Comparison of ENCODE assay signal across 3 cellular contexts in genomic region chr3:66196633-66197032, GRCh38.
TF ChIP-seq lines count a peak whose summit lies in the region.

No MANE protein-coding gene starts in this region.

TF ChIP-seq in IMR-90, 13 proteins besides CTCF, POLR2A, EP300 and RAD21:
- no peak for TF ChIP-seq RCOR1 (IDR thresholded peaks at IDR 0.05; ENCODE audit: insufficient replicate concordance, low read length)
- no peak for TF ChIP-seq RFX5 (IDR thresholded peaks at IDR 0.05; ENCODE audit: low read depth, low read length)
- no peak for TF ChIP-seq MXI1 (IDR thresholded peaks at IDR 0.05; ENCODE audit: borderline replicate concordance, low read depth, low read length)
- TF ChIP-seq, protein P1, sequence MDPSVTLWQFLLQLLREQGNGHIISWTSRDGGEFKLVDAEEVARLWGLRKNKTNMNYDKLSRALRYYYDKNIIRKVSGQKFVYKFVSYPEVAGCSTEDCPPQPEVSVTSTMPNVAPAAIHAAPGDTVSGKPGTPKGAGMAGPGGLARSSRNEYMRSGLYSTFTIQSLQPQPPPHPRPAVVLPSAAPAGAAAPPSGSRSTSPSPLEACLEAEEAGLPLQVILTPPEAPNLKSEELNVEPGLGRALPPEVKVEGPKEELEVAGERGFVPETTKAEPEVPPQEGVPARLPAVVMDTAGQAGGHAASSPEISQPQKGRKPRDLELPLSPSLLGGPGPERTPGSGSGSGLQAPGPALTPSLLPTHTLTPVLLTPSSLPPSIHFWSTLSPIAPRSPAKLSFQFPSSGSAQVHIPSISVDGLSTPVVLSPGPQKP (IDR thresholded peaks at IDR 0.05; ENCODE audit: borderline replicate concordance, low read depth, low read length): no peak
- TF ChIP-seq SMC3 (IDR thresholded peaks at IDR 0.05; ENCODE audit: low read depth, low read length): peak; percentile 36; the same call in 1 of the 2 replicates
- no peak for TF ChIP-seq BHLHE40 (IDR thresholded peaks at IDR 0.05; ENCODE audit: low read depth, low read length)
- no peak for TF ChIP-seq USF2 (IDR thresholded peaks at IDR 0.05; ENCODE audit: low read depth, low read length)

TF ChIP-seq in neural cell, 6 proteins besides CTCF, POLR2A, EP300 and RAD21:
- no peak for TF ChIP-seq MXI1 (conservative IDR thresholded peaks at IDR 0.05; ENCODE audit: poor library complexity, severe bottlenecking)
- TF ChIP-seq SMC3 (conservative IDR thresholded peaks at IDR 0.05; ENCODE audit: poor library complexity): peak; percentile 32

TF ChIP-seq in WTC11, 78 proteins besides CTCF, POLR2A, EP300 and RAD21:
- no peak for TF ChIP-seq E2F1 (CRISPR knock-in tag; IDR thresholded peaks at IDR 0.05)
- TF ChIP-seq, protein P2, sequence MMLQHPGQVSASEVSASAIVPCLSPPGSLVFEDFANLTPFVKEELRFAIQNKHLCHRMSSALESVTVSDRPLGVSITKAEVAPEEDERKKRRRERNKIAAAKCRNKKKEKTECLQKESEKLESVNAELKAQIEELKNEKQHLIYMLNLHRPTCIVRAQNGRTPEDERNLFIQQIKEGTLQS (CRISPR knock-in tag; conservative IDR thresholded peaks at IDR 0.05): no peak
- no peak for TF ChIP-seq EMX1 (CRISPR knock-in tag; IDR thresholded peaks at IDR 0.05)
